Comparison of ENCODE assay signal across 8 cellular contexts in genomic region chr9:130138791-130139190, GRCh38. TPM values are rescaled to one million over a fixed set of nuclear protein-coding genes. Genes with fewer than 3 reads are reported as not detected.
A peak's percentile ranks its signal among the peaks of the same experiment; 100 is the strongest.
DNase-seq lines count a peak whose midpoint lies in the region; ATAC-seq, FAIRE-seq and TF ChIP-seq lines count a peak whose summit lies in the region.

No MANE protein-coding gene starts in this region.

- H3K27me3 ChIP-seq in ACC112 (ENCODE audit: insufficient read depth, low read length) (no peaks in the 10 kb centered on the region), HUES64 (ENCODE audit: insufficient read depth, low read length) (no peaks in the 10 kb centered on the region), muscle layer of colon (ENCODE audit: control insufficient read depth in 1 of 2, insufficient read depth in 2 of 2, low read length in 2 of 2) (no peaks in the 10 kb centered on the region)

- H3K27ac ChIP-seq in ACC112 (ENCODE audit: low read depth, low read length) (peak overlapping the region; percentile 83), HUES64 (ENCODE audit: low read depth, low read length) (peak overlapping the region; percentile 45; the same call in 1 of the 2 replicates), muscle layer of colon (ENCODE audit: low read depth, low read length) (peak overlapping the region; percentile 92)

- DNase-seq in dermis blood vessel endothelial cell (peak; percentile 73), H54 (ENCODE audit: insufficient read length, low spot score) (no peak), NCI-H82 treated with DMSO at 0.1 percent for 48 hours (lab: John Stamatoyannopoulos, UW; ENCODE audit: unreplicated experiment) (no peak)

- H3K36me3 ChIP-seq in ACC112 (ENCODE audit: insufficient read depth, low read length) (0 out of 2 replicates have a peak, but pooled peaks cover 7% of the 10 kb centered on the region), HUES64 (ENCODE audit: insufficient read depth, low read length) (0 out of 2 replicates have a peak, but pooled peaks cover 8% of the 10 kb centered on the region), muscle layer of colon (ENCODE audit: insufficient read depth, low read length) (peaks cover 14% of the 10 kb centered on the region)

- no peak for ATAC-seq in GM21786 (IDR thresholded peaks at IDR 0.05; ENCODE audit: unreplicated experiment)
- ATAC-seq in GM19324 (IDR thresholded peaks at IDR 0.05; ENCODE audit: low FRiP score, unreplicated experiment) = no peak

- TF ChIP-seq POLR2A in H54 (IDR thresholded peaks at IDR 0.05; ENCODE audit: low read depth, low read length) = no peak

- H3K9me3 ChIP-seq in HUES64 (ENCODE audit: insufficient read depth, low read depth, low read length) (no peaks in the 10 kb centered on the region), muscle layer of colon (ENCODE audit: low read length) (no peaks in the 10 kb centered on the region)

- WGBS in HUES64 = 87% methylated on average over 6 of the region's 6 CpGs

- FAIRE-seq in H54 (lab: Jason Lieb, UNC) = no peak

- H2AFZ ChIP-seq in ACC112 (ENCODE audit: low read length, unreplicated experiment) = peak overlapping the region; percentile 6

- peak overlapping the region; percentile 45 for H3K4me3 ChIP-seq in ACC112 (ENCODE audit: low read depth, low read length)
- H3K4me3 ChIP-seq in HUES64 (ENCODE audit: low read length) = no peak overlapping the region
- peak overlapping the region in 1 of 2 donors; percentile 25 for H3K4me3 ChIP-seq in muscle layer of colon (ENCODE audit: low read depth in 1 of 2, low read length in 2 of 2)

- H3K4me1 ChIP-seq in ACC112 (ENCODE audit: control insufficient read depth, insufficient read depth, low read length, unreplicated experiment) (peaks cover 34% of the 10 kb centered on the region), HUES64 (ENCODE audit: insufficient read depth, low read length) (peaks cover 30% of the 10 kb centered on the region), muscle layer of colon (ENCODE audit: insufficient read depth, low read length) (peaks cover 44% of the 10 kb centered on the region)

- H3K9ac ChIP-seq in HUES64 (ENCODE audit: low read depth, low read length) (no peak overlapping the region), muscle layer of colon (ENCODE audit: low read length) (peak overlapping the region; percentile 35)

- no peaks in the 10 kb centered on the region for H3K79me2 ChIP-seq in ACC112 (ENCODE audit: control insufficient read depth, insufficient read depth, low read length, unreplicated experiment)

RNA-seq across cellular contexts. Expression of gene NCS1, which starts 33.4 kb away (rescaled TPM):
- polyA plus RNA-seq in HUES64 (2013, experiment 1 of 2) = 20.3 TPM
- 24.7 TPM for polyA plus RNA-seq in HUES64 (2013, experiment 2 of 2)
- total RNA-seq in dermis blood vessel endothelial cell = 8.2 and 12.3 TPM in 2 replicates
